In the genomic region with DNA sequence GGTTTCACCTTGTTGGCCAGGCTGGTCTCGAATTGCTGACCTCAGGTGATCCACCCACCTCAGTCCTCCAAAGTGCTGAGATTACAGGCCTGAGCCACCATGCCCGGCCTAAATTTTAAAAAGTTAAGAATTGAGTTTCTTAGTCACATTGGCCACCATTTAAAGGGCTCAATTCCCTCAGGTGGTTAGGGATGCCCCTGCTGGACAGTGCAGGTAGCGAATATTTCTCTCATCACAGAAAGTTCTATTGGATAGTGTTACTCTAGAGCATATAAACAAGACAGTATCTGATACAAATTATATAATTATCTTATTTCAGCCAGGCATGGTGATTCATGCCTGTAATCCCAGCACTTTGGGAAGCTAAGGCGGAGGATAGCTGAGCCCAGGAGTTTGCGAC, we compare ENCODE assay signal across 15 cellular contexts.
DNase-seq lines count a peak whose midpoint lies in the region; ATAC-seq and TF ChIP-seq lines count a peak whose summit lies in the region.
"Had no signal": no experiment of that assay in that cellular context is flagged by ENCODE, and none has a peak within 500 bp of the region (broad histone marks: within the 10 kb centered on the region; RNA-seq: fewer than 3 reads in every experiment).

No MANE protein-coding gene starts in this region.

- ATAC-seq in HG03354 (IDR thresholded peaks at IDR 0.05; ENCODE audit: poor library complexity, severe bottlenecking, unreplicated experiment) (peak; percentile 53), WTC11 (peak; percentile 68), GM21367 (IDR thresholded peaks at IDR 0.05; ENCODE audit: unreplicated experiment) (no peak)
- ATAC-seq: right cardiac atrium had no signal

- POLR2A ChIA-PET in WTC11 (lab: Charles Lee) = no interaction called here

- H3K9me3 ChIP-seq in neural progenitor cell (ENCODE audit: low read depth) = no peaks in the 10 kb centered on the region

- no peaks in the 10 kb centered on the region for H3K27me3 ChIP-seq in neural progenitor cell

- no peaks in the 10 kb centered on the region for H3F3A ChIP-seq in neural progenitor cell (ENCODE audit: low read depth)

- TF ChIP-seq CTCF in WTC11 (IDR thresholded peaks at IDR 0.05) (no peak), neural progenitor cell (IDR thresholded peaks at IDR 0.05) (peak; percentile 36)

- H3K4me2 ChIP-seq in neural progenitor cell = no peak overlapping the region

- CTCF ChIA-PET in WTC11 (lab: Charles Lee) = interaction anchor here (1.2 kb wide), 1 partner anchor 9 kb away, joined by 3 read pairs; no protein-coding TSS in a partner anchor

- H3K27ac Mint-ChIP-seq in WTC11 (no peak overlapping the region), neural progenitor cell (no peak overlapping the region)
- H3K27ac Mint-ChIP-seq: activated T-helper 2 cell treated with anti-CD3 and anti-CD28 coated beads, Interferon-gamma antibody, Interleukin-2, Interleukin-4, amounts not matched to agents 10 μg/mL and 5 μg/mL and 100 μg/mL, durations not matched to agents 14 hours and 24 hours and 36 hours had no signal

- H3K27me3 Mint-ChIP-seq in WTC11 (ENCODE audit: low read depth) = no peaks in the 10 kb centered on the region
- H3K27me3 Mint-ChIP-seq in neural progenitor cell (ENCODE audit: insufficient read depth, low read depth) = peaks cover 2% of the 10 kb centered on the region

- DNase-seq in DMS53 (lab: John Stamatoyannopoulos, UW) (peak; percentile 29), DMS53 treated with DMSO at 0.1 percent for 48 hours (lab: John Stamatoyannopoulos, UW; ENCODE audit: unreplicated experiment) (no peak), WTC11 (ENCODE audit: low spot score) (no peak), neural progenitor cell (ENCODE audit: low spot score) (no peak), germinal center (ENCODE audit: low spot score) (no peak)
- DNase-seq in activated effector memory CD4-positive, alpha-beta T cell treated with Interleukin-2 at 50 U/mL for 16 hours = no peak
- DNase-seq: amniotic stem cell; cerebellar nuclear complex; NCI-H1930; NCI-H524 treated with DMSO at 0.1 percent for 48 hours; right cardiac atrium; stimulated activated CD4-positive, alpha-beta T cell treated with anti-CD3 and anti-CD28 coated beads, Interleukin-1b, Interleukin-23, amount 100 ng/mL, for 48 hours had no signal

- H3K36me3 ChIP-seq in neural progenitor cell = no peaks in the 10 kb centered on the region

- H3K4me3 ChIP-seq in neural progenitor cell = no peak overlapping the region

- H3K27ac ChIP-seq in neural progenitor cell = no peak overlapping the region

- H3K4me1 Mint-ChIP-seq in WTC11 = peaks cover 7% of the 10 kb centered on the region
- H3K4me1 Mint-ChIP-seq in neural progenitor cell = peaks cover 5% of the 10 kb centered on the region

- H4K20me1 ChIP-seq in neural progenitor cell (ENCODE audit: low read depth) = no peaks in the 10 kb centered on the region

- no peaks in the 10 kb centered on the region for H3K4me1 ChIP-seq in neural progenitor cell

- H3K9me3 Mint-ChIP-seq in WTC11 (peaks cover 23% of the 10 kb centered on the region), neural progenitor cell (peaks cover 4% of the 10 kb centered on the region)

- H3K4me3 Mint-ChIP-seq in WTC11 (no peak overlapping the region), neural progenitor cell (no peak overlapping the region)

- H3K9ac ChIP-seq in neural progenitor cell = no peak overlapping the region

- H2AFZ ChIP-seq in neural progenitor cell (replicated peaks) = no peak overlapping the region

- H3K36me3 Mint-ChIP-seq in WTC11 = peaks cover 22% of the 10 kb centered on the region
- no peaks in the 10 kb centered on the region for H3K36me3 Mint-ChIP-seq in neural progenitor cell

- H3K79me2 ChIP-seq in neural progenitor cell (ENCODE audit: low read depth) = no peaks in the 10 kb centered on the region

TF ChIP-seq in WTC11, 78 proteins besides CTCF, POLR2A, EP300 and RAD21:
- TF ChIP-seq CREM (CRISPR knock-in tag; IDR thresholded peaks at IDR 0.05) = no peak
- TF ChIP-seq, protein P1, sequence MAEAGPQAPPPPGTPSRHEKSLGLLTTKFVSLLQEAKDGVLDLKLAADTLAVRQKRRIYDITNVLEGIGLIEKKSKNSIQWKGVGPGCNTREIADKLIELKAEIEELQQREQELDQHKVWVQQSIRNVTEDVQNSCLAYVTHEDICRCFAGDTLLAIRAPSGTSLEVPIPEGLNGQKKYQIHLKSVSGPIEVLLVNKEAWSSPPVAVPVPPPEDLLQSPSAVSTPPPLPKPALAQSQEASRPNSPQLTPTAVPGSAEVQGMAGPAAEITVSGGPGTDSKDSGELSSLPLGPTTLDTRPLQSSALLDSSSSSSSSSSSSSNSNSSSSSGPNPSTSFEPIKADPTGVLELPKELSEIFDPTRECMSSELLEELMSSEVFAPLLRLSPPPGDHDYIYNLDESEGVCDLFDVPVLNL (CRISPR knock-in tag; IDR thresholded peaks at IDR 0.05; ENCODE audit: borderline replicate concordance, low read depth) = no peak
- TF ChIP-seq, protein P2, sequence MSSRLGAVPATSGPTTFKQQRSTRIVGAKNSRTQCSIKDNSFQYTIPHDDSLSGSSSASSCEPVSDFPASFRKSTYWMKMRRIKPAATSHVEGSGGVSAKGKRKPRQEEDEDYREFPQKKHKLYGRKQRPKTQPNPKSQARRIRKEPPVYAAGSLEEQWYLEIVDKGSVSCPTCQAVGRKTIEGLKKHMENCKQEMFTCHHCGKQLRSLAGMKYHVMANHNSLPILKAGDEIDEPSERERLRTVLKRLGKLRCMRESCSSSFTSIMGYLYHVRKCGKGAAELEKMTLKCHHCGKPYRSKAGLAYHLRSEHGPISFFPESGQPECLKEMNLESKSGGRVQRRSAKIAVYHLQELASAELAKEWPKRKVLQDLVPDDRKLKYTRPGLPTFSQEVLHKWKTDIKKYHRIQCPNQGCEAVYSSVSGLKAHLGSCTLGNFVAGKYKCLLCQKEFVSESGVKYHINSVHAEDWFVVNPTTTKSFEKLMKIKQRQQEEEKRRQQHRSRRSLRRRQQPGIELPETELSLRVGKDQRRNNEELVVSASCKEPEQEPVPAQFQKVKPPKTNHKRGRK (CRISPR knock-in tag; IDR thresholded peaks at IDR 0.05; ENCODE audit: borderline replicate concordance) = no peak
- no peak for TF ChIP-seq ZNF232 (CRISPR knock-in tag; IDR thresholded peaks at IDR 0.05)
- TF ChIP-seq MYBL2 (CRISPR knock-in tag; IDR thresholded peaks at IDR 0.05) = no peak
- TF ChIP-seq, protein P3, sequence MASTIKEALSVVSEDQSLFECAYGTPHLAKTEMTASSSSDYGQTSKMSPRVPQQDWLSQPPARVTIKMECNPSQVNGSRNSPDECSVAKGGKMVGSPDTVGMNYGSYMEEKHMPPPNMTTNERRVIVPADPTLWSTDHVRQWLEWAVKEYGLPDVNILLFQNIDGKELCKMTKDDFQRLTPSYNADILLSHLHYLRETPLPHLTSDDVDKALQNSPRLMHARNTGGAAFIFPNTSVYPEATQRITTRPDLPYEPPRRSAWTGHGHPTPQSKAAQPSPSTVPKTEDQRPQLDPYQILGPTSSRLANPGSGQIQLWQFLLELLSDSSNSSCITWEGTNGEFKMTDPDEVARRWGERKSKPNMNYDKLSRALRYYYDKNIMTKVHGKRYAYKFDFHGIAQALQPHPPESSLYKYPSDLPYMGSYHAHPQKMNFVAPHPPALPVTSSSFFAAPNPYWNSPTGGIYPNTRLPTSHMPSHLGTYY (CRISPR knock-in tag; IDR thresholded peaks at IDR 0.05) = no peak
- TF ChIP-seq, protein P4, sequence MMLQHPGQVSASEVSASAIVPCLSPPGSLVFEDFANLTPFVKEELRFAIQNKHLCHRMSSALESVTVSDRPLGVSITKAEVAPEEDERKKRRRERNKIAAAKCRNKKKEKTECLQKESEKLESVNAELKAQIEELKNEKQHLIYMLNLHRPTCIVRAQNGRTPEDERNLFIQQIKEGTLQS (CRISPR knock-in tag; conservative IDR thresholded peaks at IDR 0.05) = no peak
